ENCODE assay signal across 8 cellular contexts in the genomic region with DNA sequence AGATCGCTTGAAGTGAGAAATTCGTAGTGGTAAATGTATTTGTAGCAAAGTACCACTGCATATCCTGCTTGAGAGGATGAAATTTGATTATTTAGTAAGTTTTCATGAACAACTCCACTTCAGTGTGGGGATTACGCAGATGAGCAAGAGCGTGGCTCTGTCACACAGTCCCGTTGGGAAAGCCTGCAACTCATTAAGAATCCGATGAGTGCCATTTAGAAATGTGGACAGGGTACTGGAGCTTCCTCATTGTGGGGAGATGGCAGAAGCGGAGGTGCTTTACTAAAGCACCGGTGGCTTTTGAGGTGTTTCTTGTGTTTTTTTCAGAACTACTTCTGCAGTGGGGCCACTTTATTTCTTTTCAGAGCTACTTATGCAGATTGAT. TPM values are rescaled to one million over a fixed set of nuclear protein-coding genes. Genes with fewer than 3 reads are reported as not detected.
A peak's percentile ranks its signal among the peaks of the same experiment; 100 is the strongest.
DNase-seq lines count a peak whose midpoint lies in the region; ATAC-seq and TF ChIP-seq lines count a peak whose summit lies in the region.

No MANE protein-coding gene starts in this region.

- H3K79me1 ChIP-seq in mesendoderm (ENCODE audit: low read length): peaks cover 4% of the 10 kb centered on the region

- peak overlapping the region; percentile 9 for H3K4me2 ChIP-seq in mesendoderm (ENCODE audit: low read length)

- no peak overlapping the region for H4K5ac ChIP-seq in mesendoderm (ENCODE audit: low read length)

- no peak overlapping the region for H2BK15ac ChIP-seq in mesendoderm (replicated peaks; ENCODE audit: low read depth)

- WGBS in heart left ventricle, 4 donors: 40 to 53% (median 48%) methylated on average over 8 of the region's 8 CpGs
- no CpG with 5 or more reads among the region's 8 CpGs for WGBS in mesendoderm (ENCODE audit: extremely low coverage, insufficient coverage, low lambda C conversion rate)

- H3K9me3 ChIP-seq in heart left ventricle: no peaks in the 10 kb centered on the region
- H3K9me3 ChIP-seq in adipocyte (ENCODE audit: control insufficient read depth, low read length): no peaks in the 10 kb centered on the region

- H3K56ac ChIP-seq in mesendoderm (ENCODE audit: low read length): peak overlapping the region; percentile 35

- no peak overlapping the region for H2BK120ac ChIP-seq in mesendoderm (ENCODE audit: low read depth, low read length)

- intact Hi-C loops in heart left ventricle (cut with DNase I) (loop anchor here in 1 of 10 donors (5.0 kb wide), 1 partner anchor 33 kb away; no protein-coding TSS in a partner anchor), Right ventricle myocardium inferior (cut with DNase I) (loop anchor here (5.0 kb wide), 1 partner anchor 53 kb away; no protein-coding TSS in a partner anchor)

- H3K4me3 ChIP-seq in heart left ventricle (peak overlapping the region in 11 of 12 donors; percentile 65 to 90 (median 78)), adipocyte (ENCODE audit: low read length) (peak overlapping the region; percentile 96), mesendoderm (ENCODE audit: low read length) (no peak overlapping the region)

- H4K8ac ChIP-seq in mesendoderm (ENCODE audit: low read depth, low read length): no peak overlapping the region

- H3K4ac ChIP-seq in mesendoderm (ENCODE audit: low read depth, low read length): no peak overlapping the region

- H3K9ac ChIP-seq in adipocyte (ENCODE audit: low read length): peak overlapping the region; percentile 93
- peak overlapping the region; percentile 29 for H3K9ac ChIP-seq in mesendoderm (ENCODE audit: low read length)

- no peak for DNase-seq in heart left ventricle
- DNase-seq in Right ventricle myocardium inferior (ENCODE audit: missing footprints): no peak
- peak; percentile 61 for DNase-seq in adipocyte (ENCODE audit: low read depth)
- no peak for DNase-seq in mesendoderm
- no peak for DNase-seq in NCI-H2029 (lab: John Stamatoyannopoulos, UW)
- no peak for DNase-seq in NCI-H1105 (lab: John Stamatoyannopoulos, UW)
- no peak for DNase-seq in Ammon's horn (ENCODE audit: low spot score)

- peaks cover 10% of the 10 kb centered on the region for H3K79me2 ChIP-seq in mesendoderm (ENCODE audit: control insufficient read depth, insufficient read depth, low read length)

- no peak for TF ChIP-seq POLR2A in heart left ventricle (IDR thresholded peaks at IDR 0.05)

- H3K4me1 ChIP-seq in heart left ventricle: peaks cover 7 to 85% (median 51%) of the 10 kb centered on the region in 12 donors
- H3K4me1 ChIP-seq in adipocyte (ENCODE audit: control insufficient read depth, insufficient read depth, low read length): peaks cover 49% of the 10 kb centered on the region
- H3K4me1 ChIP-seq in mesendoderm (ENCODE audit: control insufficient read depth, low read depth, low read length): peaks cover 16% of the 10 kb centered on the region

- no peaks in the 10 kb centered on the region for H3K27me3 ChIP-seq in heart left ventricle
- no peaks in the 10 kb centered on the region for H3K27me3 ChIP-seq in adipocyte (replicated peaks; ENCODE audit: control insufficient read depth, insufficient read depth, low read length)
- no peaks in the 10 kb centered on the region for H3K27me3 ChIP-seq in mesendoderm (ENCODE audit: insufficient read depth, low read length, poor library complexity)

- H3K36me3 ChIP-seq in heart left ventricle: no peaks in the 10 kb centered on the region
- no peaks in the 10 kb centered on the region for H3K36me3 ChIP-seq in adipocyte (ENCODE audit: control insufficient read depth, insufficient read depth, low read length, severe bottlenecking)
- H3K36me3 ChIP-seq in mesendoderm (ENCODE audit: control insufficient read depth, insufficient read depth, low read length): no peaks in the 10 kb centered on the region

- ATAC-seq in heart left ventricle (no peak), Right ventricle myocardium inferior (no peak), HG03095 (IDR thresholded peaks at IDR 0.05; ENCODE audit: unreplicated experiment) (peak; percentile 28)

- TF ChIP-seq CTCF in heart left ventricle (IDR thresholded peaks at IDR 0.05): no peak

- H3K18ac ChIP-seq in mesendoderm (ENCODE audit: low read length): no peak overlapping the region

- H2AK5ac ChIP-seq in mesendoderm (ENCODE audit: low read length): no peak overlapping the region

- H3K23ac ChIP-seq in mesendoderm (ENCODE audit: low read length): no peak overlapping the region

- H3K27ac ChIP-seq in heart left ventricle (peak overlapping the region in 10 of 12 donors; percentile 75 to 96 (median 88)), mesendoderm (ENCODE audit: low read depth, low read length) (no peak overlapping the region)

- H2BK5ac ChIP-seq in mesendoderm (ENCODE audit: low read length): no peak overlapping the region

RNA-seq across cellular contexts. Expression of gene TJP2, which starts 1.4 kb away (rescaled TPM):
- 100 to 1,000 TPM in 4 of 9 donors, 10 to 100 TPM in 5; 56.0 to 139 (median 92.0) TPM for total RNA-seq in heart left ventricle
- 10 to 100 TPM; 29.1 to 29.5 TPM for polyA plus RNA-seq in heart left ventricle
- 110 TPM for total RNA-seq in Right ventricle myocardium inferior
- polyA plus RNA-seq in mesendoderm (2013, experiment 1 of 2): 65.2 TPM
- polyA plus RNA-seq in mesendoderm (2013, experiment 2 of 2): 64.3 TPM
